21 cellular contexts compared by ENCODE assay signal in genomic region chr12:126337556-126337955, GRCh38.
DNase-seq lines count a peak whose midpoint lies in the region; ATAC-seq, FAIRE-seq and TF ChIP-seq lines count a peak whose summit lies in the region.
"Had no signal": no experiment of that assay in that cellular context is flagged by ENCODE, and none has a peak within 500 bp of the region (broad histone marks: within the 10 kb centered on the region; RNA-seq: fewer than 3 reads in every experiment).

No MANE protein-coding gene starts in this region.

- H3K79me2 ChIP-seq in osteoblast (ENCODE audit: insufficient read depth, low read length) = no peaks in the 10 kb centered on the region

- H3K9me3 ChIP-seq in MG63 (0 out of 2 replicates have a peak, but pooled peaks cover 2% of the 10 kb centered on the region), osteoblast (ENCODE audit: low read depth, low read length) (no peaks in the 10 kb centered on the region), kidney (ENCODE audit: control insufficient read depth in 1 of 2, low read length in 2 of 2) (peaks cover 0 to 3% of the 10 kb centered on the region in 2 donors)

- no peak overlapping the region for H3K9ac ChIP-seq in kidney (ENCODE audit: low read length in 2 of 2)

- no peak for ATAC-seq in HG03045 (IDR thresholded peaks at IDR 0.05; ENCODE audit: unreplicated experiment)
- ATAC-seq: effector memory CD8-positive, alpha-beta T cell; heart right ventricle; K562; left ventricle myocardium superior; naive thymus-derived CD8-positive, alpha-beta T cell; stimulated activated naive B cell treated with anti-CD40 and anti-IgM and Interleukin-4, amounts not matched to agents 10 μg/mL and 1 μg/mL and 100 μg/mL, for 72 hours; WTC11 had no signal

- H3K36me3 ChIP-seq in MG63 (no peaks in the 10 kb centered on the region), osteoblast (ENCODE audit: insufficient read depth, low read length) (no peaks in the 10 kb centered on the region), kidney (ENCODE audit: control insufficient read depth in 1 of 2, insufficient read depth in 2 of 2, low read length in 2 of 2) (no peaks in the 10 kb centered on the region), H7 (replicated peaks; ENCODE audit: control insufficient read depth, insufficient read depth, low read length) (no peaks in the 10 kb centered on the region)
- H3K36me3 ChIP-seq: heart right ventricle had no signal

- H3K27ac ChIP-seq in osteoblast (ENCODE audit: low read depth, low read length) (peak overlapping the region; percentile 51), kidney (ENCODE audit: low read depth in 2 of 2, low read length in 2 of 2) (no peak overlapping the region)
- H3K27ac ChIP-seq: heart right ventricle had no signal

- no peak for FAIRE-seq in kidney (lab: Jason Lieb, UNC)
- FAIRE-seq: K562 had no signal

- H4K20me1 ChIP-seq in osteoblast (ENCODE audit: insufficient read depth, low read length) = no peaks in the 10 kb centered on the region

- intact Hi-C loops in kidney (cut with DNase I) = no loop called here

- no peak overlapping the region for H3K4me2 ChIP-seq in osteoblast (ENCODE audit: insufficient read depth, low read length)

- in situ Hi-C loops in Caki2 (cut with HindIII; ENCODE audit: low pct_unique_long_range_greater_than_20kb, low sequenced_read_pairs) = no loop called here

- TF ChIP-seq CTCF in choroid plexus epithelial cell (conservative IDR thresholded peaks at IDR 0.05; ENCODE audit: low read depth, low read length) = no peak
- TF ChIP-seq CTCF in osteoblast (IDR thresholded peaks at IDR 0.05; ENCODE audit: extremely low read depth, low read depth, low read length) = no peak
- TF ChIP-seq CTCF in kidney (IDR thresholded peaks at IDR 0.05; ENCODE audit: borderline replicate concordance, extremely low read depth, insufficient read depth) = no peak

- H3K27me3 ChIP-seq in MG63 (no peaks in the 10 kb centered on the region), osteoblast (ENCODE audit: insufficient read depth, low read length) (no peaks in the 10 kb centered on the region), H7 (ENCODE audit: control insufficient read depth, insufficient read depth, low read length) (no peaks in the 10 kb centered on the region)
- H3K27me3 ChIP-seq: heart right ventricle had no signal

- H3K4me3 ChIP-seq in MG63 = no peak overlapping the region
- H3K4me3 ChIP-seq in choroid plexus epithelial cell (ENCODE audit: low read depth, low read length) = no peak overlapping the region
- no peak overlapping the region for H3K4me3 ChIP-seq in osteoblast (ENCODE audit: insufficient read depth, low read length)
- no peak overlapping the region for H3K4me3 ChIP-seq in kidney (ENCODE audit: low read length in 2 of 2)
- H3K4me3 ChIP-seq in H7 (ENCODE audit: insufficient read depth, low read depth, low read length) = no peak overlapping the region
- H3K4me3 ChIP-seq: heart right ventricle, K562 had no signal

- no peak overlapping the region for H2AFZ ChIP-seq in osteoblast (ENCODE audit: low read length)

- H3K4me1 ChIP-seq in osteoblast (ENCODE audit: insufficient read depth, low read length) (peaks cover 16% of the 10 kb centered on the region), kidney (ENCODE audit: control insufficient read depth in 1 of 2, insufficient read depth in 1 of 2, low read depth in 1 of 2, low read length in 2 of 2) (no peaks in the 10 kb centered on the region)
- H3K4me1 ChIP-seq: heart right ventricle had no signal

- DNase-seq in Caki2 (ENCODE audit: low read depth) (peak; percentile 86), MG63 (peak; percentile 55), choroid plexus epithelial cell (ENCODE audit: low read depth) (peak; percentile 2), osteoblast (ENCODE audit: insufficient read length, low spot score, missing footprints) (no peak), kidney (no peak), H7 (no peak), NCI-H2227 treated with DMSO at 0.1 percent for 48 hours (lab: John Stamatoyannopoulos, UW) (no peak)
- DNase-seq: activated CD8-positive, alpha-beta memory T cell treated with anti-CD3 and anti-CD28 coated beads, Interleukin-2, amount 50 U/mL, for 4 hours; activated naive CD4-positive, alpha-beta T cell treated with anti-CD3 and anti-CD28 coated beads for 36 hours; effector memory CD8-positive, alpha-beta T cell; GDM1; heart right ventricle; left ventricle myocardium superior; naive thymus-derived CD8-positive, alpha-beta T cell; NK-92 treated with Interleukin-12 subunit alpha and Interleukin-12 subunit beta, amount 100 ng/mL, for 24 hours; retina; stimulated activated naive B cell treated with anti-CD40 and anti-IgM and Interleukin-4, amounts not matched to agents 10 μg/mL and 1 μg/mL and 100 μg/mL, for 72 hours; SW 1271 had no signal

Comparison
In these comparisons a context has a peak if more than half of its experiments do, and no peak if none do; other contexts are left out.
1. DNase-seq: peak in Caki2 (single experiment), MG63 (single experiment) and choroid plexus epithelial cell (single experiment); none in osteoblast (single experiment), kidney (single experiment), H7 (single experiment) and NCI-H2227 treated with DMSO at 0.1 percent for 48 hours (single experiment).